Comparison of ENCODE assay signal across 22 cellular contexts in genomic region chr7:27608776-27609495, GRCh38. TPM values are rescaled to one million over a fixed set of nuclear protein-coding genes. Genes with fewer than 3 reads are reported as not detected.
A peak's percentile ranks its signal among the peaks of the same experiment; 100 is the strongest.
DNase-seq lines count a peak whose midpoint lies in the region; ATAC-seq, FAIRE-seq and TF ChIP-seq lines count a peak whose summit lies in the region.
"Had no signal": no experiment of that assay in that cellular context is flagged by ENCODE, and none has a peak within 500 bp of the region (broad histone marks: within the 10 kb centered on the region; RNA-seq: fewer than 3 reads in every experiment).

No MANE protein-coding gene starts in this region.

- H3K56ac ChIP-seq in mesendoderm (ENCODE audit: low read length), result no peak overlapping the region

- H3K79me2 ChIP-seq in mesendoderm (ENCODE audit: control insufficient read depth, insufficient read depth, low read length), result no peaks in the 10 kb centered on the region

- no peak overlapping the region for H3K4me2 ChIP-seq in mesendoderm (ENCODE audit: low read length)

- H3K9ac ChIP-seq in mesendoderm (ENCODE audit: low read length), result no peak overlapping the region

- H2AK5ac ChIP-seq in mesendoderm (ENCODE audit: low read length), result no peak overlapping the region

- H3K27ac ChIP-seq in mesendoderm (ENCODE audit: low read depth, low read length), result peak overlapping the region; percentile 62
- H3K27ac ChIP-seq: ascending aorta, prostate gland, SK-N-MC had no signal

- no peak overlapping the region for H3K4me3 ChIP-seq in NB4 (ENCODE audit: low read depth, low read length)
- no peak overlapping the region for H3K4me3 ChIP-seq in bronchial epithelial cell (ENCODE audit: low read depth, low read length)
- H3K4me3 ChIP-seq in mesendoderm (ENCODE audit: low read length), result no peak overlapping the region
- H3K4me3 ChIP-seq: ascending aorta, HAP-1, prostate gland, SK-N-MC had no signal

- FAIRE-seq in bronchial epithelial cell (lab: Jason Lieb, UNC), result no peak
- FAIRE-seq: keratinocyte had no signal

- H2BK5ac ChIP-seq in mesendoderm (ENCODE audit: low read length), result no peak overlapping the region

- no peak overlapping the region for H2BK120ac ChIP-seq in mesendoderm (ENCODE audit: low read depth, low read length)

- peak overlapping the region; percentile 12 for H3K4ac ChIP-seq in mesendoderm (ENCODE audit: low read depth, low read length)

- H3K79me1 ChIP-seq in mesendoderm (ENCODE audit: low read length), result no peaks in the 10 kb centered on the region

- H3K23ac ChIP-seq in mesendoderm (ENCODE audit: low read length), result no peak overlapping the region

- DNase-seq in ELR (ENCODE audit: low read depth) (peak; percentile 14), NB4 (ENCODE audit: low read depth) (peak; percentile 35), bronchial epithelial cell (ENCODE audit: low read depth) (peak; percentile 52), mesendoderm (peak; percentile 41), COLO829 (ENCODE audit: low spot score) (no peak)
- DNase-seq: activated CD4-positive, alpha-beta T cell treated with anti-CD3 and anti-CD28 coated beads, Interleukin-2, amount 10 ng/mL, durations not matched to agents 24 days and 14 days; activated naive CD4-positive, alpha-beta T cell treated with Interleukin-2 at 50 U/mL for 16 hours; dermis blood vessel endothelial cell; head of caudate nucleus; NCI-H446 treated with DMSO at 0.1 percent for 48 hours; stimulated activated CD4-positive, alpha-beta T cell treated with anti-CD3 and anti-CD28 coated beads, Interleukin-12 subunit alpha, Interleukin-12 subunit beta, amount 100 ng/mL, for 4 hours; T1000 had no signal

- peaks cover 3% of the 10 kb centered on the region for H3K4me1 ChIP-seq in mesendoderm (ENCODE audit: control insufficient read depth, low read depth, low read length)
- H3K4me1 ChIP-seq: ascending aorta, prostate gland had no signal

- no CpG with 5 or more reads among the region's 1 CpG for WGBS in mesendoderm (ENCODE audit: extremely low coverage, insufficient coverage, low lambda C conversion rate)

- H3K27me3 ChIP-seq in bronchial epithelial cell (ENCODE audit: control insufficient read depth, insufficient read depth, low read length), result no peaks in the 10 kb centered on the region
- no peaks in the 10 kb centered on the region for H3K27me3 ChIP-seq in mesendoderm (ENCODE audit: insufficient read depth, low read length, poor library complexity)
- H3K27me3 ChIP-seq: ascending aorta had no signal

- TF ChIP-seq POLR2A in NB4 (IDR thresholded peaks at IDR 0.05; ENCODE audit: extremely low read depth, insufficient read length), result no peak

- H3K18ac ChIP-seq in mesendoderm (ENCODE audit: low read length), result no peak overlapping the region

- H4K8ac ChIP-seq in mesendoderm (ENCODE audit: low read depth, low read length), result peak overlapping the region; percentile 76

- H3K36me3 ChIP-seq in bronchial epithelial cell (ENCODE audit: control insufficient read depth, insufficient read depth, low read length), result no peaks in the 10 kb centered on the region
- H3K36me3 ChIP-seq in mesendoderm (ENCODE audit: control insufficient read depth, insufficient read depth, low read length), result no peaks in the 10 kb centered on the region
- H3K36me3 ChIP-seq: ascending aorta, HAP-1, prostate gland had no signal

- no peak overlapping the region for H2BK15ac ChIP-seq in mesendoderm (replicated peaks; ENCODE audit: low read depth)

- no peak overlapping the region for H4K5ac ChIP-seq in mesendoderm (ENCODE audit: low read length)

- ATAC-seq in activated CD4-positive, CD25-positive, alpha-beta regulatory T cell treated with anti-CD3 and anti-CD28 coated beads, Interleukin-2, amount 50 U/mL, for 24 hours, result no peak
- ATAC-seq in GM18907 (IDR thresholded peaks at IDR 0.05; ENCODE audit: unreplicated experiment) (no peak), GM18520 (IDR thresholded peaks at IDR 0.05; ENCODE audit: unreplicated experiment) (no peak)
- ATAC-seq: esophagus mucosa; stimulated activated effector memory CD8-positive, alpha-beta T cell treated with anti-CD3 and anti-CD28 coated beads, Interleukin-12 subunit alpha, Interleukin-12 subunit beta, amount 100 ng/mL, for 72 hours had no signal

- TF ChIP-seq CTCF in NB4 (IDR thresholded peaks at IDR 0.05; ENCODE audit: low read depth, low read length), result no peak
- TF ChIP-seq CTCF in bronchial epithelial cell (IDR thresholded peaks at IDR 0.05; ENCODE audit: insufficient read depth, low read length, severe bottlenecking), result no peak

RNA-seq across cellular contexts. Expression of gene HIBADH, which starts 53.7 kb away (rescaled TPM):
- total RNA-seq in bronchial epithelial cell, result 33.4 and 39.0 TPM in 2 replicates
- 13.4 TPM for polyA plus RNA-seq in mesendoderm (2013, experiment 1 of 2)
- polyA plus RNA-seq in mesendoderm (2013, experiment 2 of 2), result 13.7 TPM
